25 cellular contexts compared by ENCODE assay signal in genomic region chr3:137171834-137172603, GRCh38.
DNase-seq lines count a peak whose midpoint lies in the region; ATAC-seq, FAIRE-seq and TF ChIP-seq lines count a peak whose summit lies in the region.
"Had no signal": no experiment of that assay in that cellular context is flagged by ENCODE, and none has a peak within 500 bp of the region (broad histone marks: within the 10 kb centered on the region; RNA-seq: fewer than 3 reads in every experiment).

No MANE protein-coding gene starts in this region.

- H3K36me3 ChIP-seq in right lobe of liver, result no peaks in the 10 kb centered on the region
- H3K36me3 ChIP-seq: Peyer's patch, SJCRH30, transverse colon had no signal

- H3K27me3 ChIP-seq in foreskin keratinocyte (no peaks in the 10 kb centered on the region), right lobe of liver (no peaks in the 10 kb centered on the region)
- H3K27me3 ChIP-seq: Peyer's patch, SJCRH30, transverse colon had no signal

- intact Hi-C loops in right lobe of liver (cut with DNase I), result no loop called here

- WGBS in right lobe of liver (ENCODE audit: insufficient coverage, low coverage, low lambda C conversion rate, missing lambda C conversion rate), result 49% methylated on average over 4 of the region's 5 CpGs

- no peak for DNase-seq in GM12892 (ENCODE audit: insufficient read length)
- DNase-seq in H4 (ENCODE audit: low spot score), result peak; percentile 57
- peak; percentile 13 for DNase-seq in RKO (ENCODE audit: low spot score)
- DNase-seq in foreskin keratinocyte, result peak; percentile 25 to 58
- no peak for DNase-seq in NCI-H1436 treated with DMSO at 0.1 percent for 48 hours (lab: John Stamatoyannopoulos, UW)
- no peak for DNase-seq in right lobe of liver
- DNase-seq: activated CD4-positive, alpha-beta T cell treated with anti-CD3 and anti-CD28 coated beads for 48 hours; activated naive CD4-positive, alpha-beta T cell treated with anti-CD3 and anti-CD28 coated beads, Interleukin-2, amount 50 U/mL, for 16 hours; activated T-cell treated with anti-CD3 and anti-CD28 coated beads for 4 hours; amniotic stem cell; DMS79 treated with DMSO at 0.1 percent for 48 hours; hypothalamus; MV-4-11; NCI-H146; NCI-H446; nephron progenitor cell; Peyer's patch; T-helper 9 cell; transverse colon had no signal

- H3K27ac ChIP-seq in foreskin keratinocyte (no peak overlapping the region), right lobe of liver (no peak overlapping the region)
- H3K27ac ChIP-seq: dorsolateral prefrontal cortex, Peyer's patch, SJCRH30, transverse colon had no signal

- TF ChIP-seq CTCF in foreskin keratinocyte (conservative IDR thresholded peaks at IDR 0.05) (no peak), right lobe of liver (IDR thresholded peaks at IDR 0.05) (no peak)

- peak; percentile 47 for ATAC-seq in foreskin keratinocyte
- ATAC-seq in GM18907 (IDR thresholded peaks at IDR 0.05; ENCODE audit: unreplicated experiment), result no peak
- ATAC-seq in GM19452 (IDR thresholded peaks at IDR 0.05; ENCODE audit: unreplicated experiment), result no peak
- no peak for ATAC-seq in right lobe of liver
- ATAC-seq: stimulated activated memory B cell treated with anti-CD40 and anti-IgM and Interleukin-4, amounts not matched to agents 10 μg/mL and 1 μg/mL and 100 μg/mL, for 72 hours had no signal

- FAIRE-seq in GM12892 (lab: Jason Lieb, UNC), result peak; percentile 17
- FAIRE-seq: GM18507 had no signal

- no peak overlapping the region for H3K4me3 ChIP-seq in right lobe of liver
- H3K4me3 ChIP-seq: dorsolateral prefrontal cortex, Peyer's patch, SJCRH30, transverse colon had no signal

- H3K9me3 ChIP-seq in right lobe of liver, result no peaks in the 10 kb centered on the region
- H3K9me3 ChIP-seq: Peyer's patch, SJCRH30, transverse colon had no signal

- no peak for TF ChIP-seq POLR2A in GM12892 (IDR thresholded peaks at IDR 0.05; ENCODE audit: low read depth, low read length)
- no peak for TF ChIP-seq POLR2A in right lobe of liver (IDR thresholded peaks at IDR 0.05)

- no peaks in the 10 kb centered on the region for H3K4me1 ChIP-seq in foreskin keratinocyte
- H3K4me1 ChIP-seq in right lobe of liver, result no peaks in the 10 kb centered on the region
- H3K4me1 ChIP-seq: Peyer's patch, transverse colon had no signal

Comparison
In these comparisons a context has a peak if more than half of its experiments do, and no peak if none do; other contexts are left out.
1. DNase-seq: peak in H4 (single experiment), RKO (single experiment) and foreskin keratinocyte (2 of 2); none in GM12892 (single experiment), NCI-H1436 treated with DMSO at 0.1 percent for 48 hours (single experiment) and right lobe of liver (0 of 3).